In the genomic region with DNA sequence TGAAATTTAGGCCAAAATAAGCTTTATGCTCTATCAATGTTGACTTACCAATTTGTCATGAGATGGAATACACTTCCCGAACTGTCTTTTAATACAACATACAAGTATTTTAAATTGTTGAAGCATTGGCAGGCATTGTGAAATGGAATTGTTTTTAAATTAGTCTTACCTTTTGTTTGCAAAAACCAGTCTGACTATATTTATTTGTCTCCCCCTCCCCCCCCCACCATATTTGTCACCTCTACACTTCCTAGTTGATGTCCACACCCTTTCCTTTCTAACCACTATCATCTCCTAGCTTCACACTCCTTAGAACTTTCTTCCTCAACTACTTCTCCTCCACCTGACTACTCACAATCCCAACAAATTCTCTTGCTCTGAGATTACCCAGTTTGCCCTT, we compare ENCODE assay signal across 1 cellular context.
TF ChIP-seq lines count a peak whose summit lies in the region.

No MANE protein-coding gene starts in this region.

TF ChIP-seq in SK-N-SH, 30 proteins besides CTCF, POLR2A, EP300 and RAD21 (continued from another document):
- TF ChIP-seq, protein P1, sequence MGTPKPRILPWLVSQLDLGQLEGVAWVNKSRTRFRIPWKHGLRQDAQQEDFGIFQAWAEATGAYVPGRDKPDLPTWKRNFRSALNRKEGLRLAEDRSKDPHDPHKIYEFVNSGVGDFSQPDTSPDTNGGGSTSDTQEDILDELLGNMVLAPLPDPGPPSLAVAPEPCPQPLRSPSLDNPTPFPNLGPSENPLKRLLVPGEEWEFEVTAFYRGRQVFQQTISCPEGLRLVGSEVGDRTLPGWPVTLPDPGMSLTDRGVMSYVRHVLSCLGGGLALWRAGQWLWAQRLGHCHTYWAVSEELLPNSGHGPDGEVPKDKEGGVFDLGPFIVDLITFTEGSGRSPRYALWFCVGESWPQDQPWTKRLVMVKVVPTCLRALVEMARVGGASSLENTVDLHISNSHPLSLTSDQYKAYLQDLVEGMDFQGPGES (IDR thresholded peaks at IDR 0.05; ENCODE audit: low read depth, low read length), result no peak
- TF ChIP-seq, protein P2, sequence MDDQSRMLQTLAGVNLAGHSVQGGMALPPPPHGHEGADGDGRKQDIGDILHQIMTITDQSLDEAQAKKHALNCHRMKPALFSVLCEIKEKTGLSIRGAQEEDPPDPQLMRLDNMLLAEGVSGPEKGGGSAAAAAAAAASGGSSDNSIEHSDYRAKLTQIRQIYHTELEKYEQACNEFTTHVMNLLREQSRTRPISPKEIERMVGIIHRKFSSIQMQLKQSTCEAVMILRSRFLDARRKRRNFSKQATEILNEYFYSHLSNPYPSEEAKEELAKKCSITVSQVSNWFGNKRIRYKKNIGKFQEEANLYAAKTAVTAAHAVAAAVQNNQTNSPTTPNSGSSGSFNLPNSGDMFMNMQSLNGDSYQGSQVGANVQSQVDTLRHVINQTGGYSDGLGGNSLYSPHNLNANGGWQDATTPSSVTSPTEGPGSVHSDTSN (IDR thresholded peaks at IDR 0.05), result no peak
- TF ChIP-seq FOSL2 (IDR thresholded peaks at IDR 0.05; ENCODE audit: borderline replicate concordance, low read depth) (no peak), POLR2AphosphoS5 (IDR thresholded peaks at IDR 0.05; ENCODE audit: low read depth, low read length) (no peak), GATA2 (CRISPR knock-in tag; IDR thresholded peaks at IDR 0.05) (no peak), MXI1 (IDR thresholded peaks at IDR 0.05; ENCODE audit: low read depth, low read length) (no peak), YY1 (IDR thresholded peaks at IDR 0.05; ENCODE audit: low read depth) (no peak)
- TF ChIP-seq, protein P3, sequence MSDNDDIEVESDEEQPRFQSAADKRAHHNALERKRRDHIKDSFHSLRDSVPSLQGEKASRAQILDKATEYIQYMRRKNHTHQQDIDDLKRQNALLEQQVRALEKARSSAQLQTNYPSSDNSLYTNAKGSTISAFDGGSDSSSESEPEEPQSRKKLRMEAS (IDR thresholded peaks at IDR 0.05; ENCODE audit: low read depth), result no peak
